ENCODE assay signal across 12 cellular contexts in genomic region chr3:102006812-102007485, GRCh38.
A peak's percentile ranks its signal among the peaks of the same experiment; 100 is the strongest.
DNase-seq lines count a peak whose midpoint lies in the region; ATAC-seq, FAIRE-seq and TF ChIP-seq lines count a peak whose summit lies in the region.
"Had no signal": no experiment of that assay in that cellular context is flagged by ENCODE, and none has a peak within 500 bp of the region (broad histone marks: within the 10 kb centered on the region; RNA-seq: fewer than 3 reads in every experiment).

No MANE protein-coding gene starts in this region.

- H2AFZ ChIP-seq in hepatocyte = no peak overlapping the region

- CTCF ChIA-PET in A549 (lab: Yijun Ruan, JAX) = interaction anchor here (0.6 to 1.1 kb wide), 2 partner anchors 191 to 222 kb away, joined by 3 to 4 read pairs; no protein-coding TSS in a partner anchor

- no peak for TF ChIP-seq POLR2A in A549 (IDR thresholded peaks at IDR 0.05; ENCODE audit: low read length)

- peak overlapping the region; percentile 60 to 73 for H3K27ac ChIP-seq in A549
- peak overlapping the region; percentile 68 for H3K27ac ChIP-seq in hepatocyte
- H3K27ac ChIP-seq: BLaER1, SJSA1, spleen had no signal

- WGBS in A549 (ENCODE audit: missing lambda C conversion rate) = 8% methylated on average over 1 of the region's 1 CpG
- 68% methylated on average over 1 of the region's 1 CpG for WGBS in hepatocyte (ENCODE audit: low lambda C conversion rate, missing lambda C conversion rate)

- no peak for TF ChIP-seq EP300 in A549 (IDR thresholded peaks at IDR 0.05)

- DNase-seq in A549 (ENCODE audit: low read depth in 1 of 2, low spot score in 1 of 2) (peak; percentile 11 to 56), HTR-8/SVneo (ENCODE audit: insufficient read length, low spot score) (peak; percentile 53), amniotic stem cell (lab: John Stamatoyannopoulos, UW) (peak; percentile 59), hepatocyte (ENCODE audit: low spot score) (peak; percentile 43), NCI-H524 treated with DMSO at 0.1 percent for 48 hours (lab: John Stamatoyannopoulos, UW) (no peak), GM19239 (ENCODE audit: insufficient read length, low spot score) (no peak)
- DNase-seq: activated T-cell treated with anti-CD3 and anti-CD28 coated beads, Interleukin-2, amount 50 U/mL, for 4 hours; spleen had no signal

- H3K79me2 ChIP-seq in hepatocyte = no peaks in the 10 kb centered on the region

- H3K9me3 ChIP-seq in A549 (no peaks in the 10 kb centered on the region), hepatocyte (ENCODE audit: low read depth) (no peaks in the 10 kb centered on the region)
- H3K9me3 ChIP-seq: SJSA1, spleen had no signal

- H4K20me1 ChIP-seq in hepatocyte (ENCODE audit: insufficient read depth, poor library complexity, severe bottlenecking) = no peaks in the 10 kb centered on the region
- H4K20me1 ChIP-seq: BLaER1 had no signal

- ATAC-seq in A549 (peak in 1 of 2 experiments; percentile 67; a peak in 3 of 6 replicates), GM21529 (IDR thresholded peaks at IDR 0.05; ENCODE audit: unreplicated experiment) (no peak), GM18858 (IDR thresholded peaks at IDR 0.05; ENCODE audit: unreplicated experiment) (no peak)
- ATAC-seq: activated T-cell treated with anti-CD3 and anti-CD28 coated beads, Interleukin-2, amount 50 U/mL, for 4 hours had no signal

- TF ChIP-seq CTCF in A549 (IDR thresholded peaks at IDR 0.05) (no peak), hepatocyte (IDR thresholded peaks at IDR 0.05; ENCODE audit: poor library complexity) (no peak)

- no peaks in the 10 kb centered on the region for H3K36me3 ChIP-seq in hepatocyte (replicated peaks; ENCODE audit: insufficient read depth, low read depth)
- H3K36me3 ChIP-seq: BLaER1, SJSA1, spleen had no signal

- POLR2A ChIA-PET in A549 (lab: Yijun Ruan, JAX) = no interaction called here

- no peak for TF ChIP-seq RAD21 in A549 (conservative IDR thresholded peaks at IDR 0.05 in 1 of 2, IDR thresholded peaks at IDR 0.05 in 1 of 2)

- FAIRE-seq in A549 (lab: Jason Lieb, UNC) (no peak), HTR-8/SVneo (lab: Jason Lieb, UNC) (no peak), GM19239 (lab: Jason Lieb, UNC) (no peak)

- H3K9me2 ChIP-seq in hepatocyte (replicated peaks; ENCODE audit: insufficient read depth) = no peaks in the 10 kb centered on the region

- H3K4me2 ChIP-seq in A549 (peak overlapping the region; percentile 35), hepatocyte (no peak overlapping the region)
- H3K4me2 ChIP-seq: BLaER1 had no signal

- H3K4me3 ChIP-seq in A549 = no peak overlapping the region
- H3K4me3 ChIP-seq in hepatocyte = no peak overlapping the region
- H3K4me3 ChIP-seq: BLaER1, SJSA1, spleen had no signal

- H3K27me3 ChIP-seq in hepatocyte = no peaks in the 10 kb centered on the region
- H3K27me3 ChIP-seq: BLaER1, SJSA1, spleen had no signal

- peaks cover 14% of the 10 kb centered on the region; the same call in 2 of the 3 replicates for H3K4me1 ChIP-seq in A549
- no peaks in the 10 kb centered on the region for H3K4me1 ChIP-seq in hepatocyte (ENCODE audit: insufficient read depth)
- H3K4me1 ChIP-seq: SJSA1, spleen had no signal

TF ChIP-seq in A549, 52 proteins besides CTCF, POLR2A, EP300 and RAD21:
- no peak for TF ChIP-seq SMC3 (IDR thresholded peaks at IDR 0.05)
- TF ChIP-seq ATOH8 (CRISPR knock-in tag; IDR thresholded peaks at IDR 0.05; ENCODE audit: low read depth) = no peak
- peak; percentile 52 for TF ChIP-seq JUNB (IDR thresholded peaks at IDR 0.05)
- TF ChIP-seq KDM1A (IDR thresholded peaks at IDR 0.05; ENCODE audit: low read depth) = no peak
- TF ChIP-seq ZC3H11A (IDR thresholded peaks at IDR 0.05) = no peak
- no peak for TF ChIP-seq RCOR1 (IDR thresholded peaks at IDR 0.05; ENCODE audit: low read depth, low read length)
- TF ChIP-seq FOSL2 (IDR thresholded peaks at IDR 0.05) = 0 out of 2 replicates have a peak, but pooled peaks have one; percentile 21
- TF ChIP-seq FOSL2 (CRISPR knock-in tag; IDR thresholded peaks at IDR 0.05) = no peak
- 0 out of 2 replicates have a peak, but pooled peaks have one; percentile 66 for TF ChIP-seq ZSCAN20 (CRISPR knock-in tag; IDR thresholded peaks at IDR 0.05)
- no peak for TF ChIP-seq RNF2 (IDR thresholded peaks at IDR 0.05; ENCODE audit: borderline replicate concordance, low read depth)
- TF ChIP-seq, protein P1, sequence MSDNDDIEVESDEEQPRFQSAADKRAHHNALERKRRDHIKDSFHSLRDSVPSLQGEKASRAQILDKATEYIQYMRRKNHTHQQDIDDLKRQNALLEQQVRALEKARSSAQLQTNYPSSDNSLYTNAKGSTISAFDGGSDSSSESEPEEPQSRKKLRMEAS (IDR thresholded peaks at IDR 0.05) = no peak
- TF ChIP-seq CHD2 (IDR thresholded peaks at IDR 0.05; ENCODE audit: low read length, partially characterized antibody) = no peak

Comparison
In these comparisons a context has a peak if more than half of its experiments do, and no peak if none do; other contexts are left out.
1. DNase-seq: peak in A549 (2 of 2), HTR-8/SVneo (single experiment), amniotic stem cell (single experiment) and hepatocyte (single experiment); none in NCI-H524 treated with DMSO at 0.1 percent for 48 hours (single experiment) and GM19239 (single experiment).